In the genomic region with DNA sequence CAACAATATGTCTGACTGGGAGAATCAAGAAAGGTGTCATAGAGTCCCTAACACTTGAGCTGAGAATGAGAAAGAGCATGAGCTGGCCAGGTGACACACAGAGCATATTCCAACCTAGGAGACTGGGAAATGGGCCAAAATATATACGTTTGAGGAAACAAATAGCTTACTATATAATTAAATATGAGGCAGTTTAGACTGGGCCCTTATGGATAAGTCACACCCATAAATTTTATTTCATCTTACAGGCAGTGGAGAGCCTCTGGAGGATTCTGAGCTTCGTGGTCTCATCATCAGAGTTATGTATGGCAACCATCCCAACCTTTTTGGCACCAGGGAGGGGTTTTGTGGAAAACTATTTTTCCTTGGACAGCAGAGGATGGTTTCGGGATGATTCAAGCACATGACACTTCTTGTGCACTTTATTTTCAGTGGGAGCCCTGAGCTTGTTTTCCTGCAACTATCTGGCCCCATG, we compare ENCODE assay signal across 1 cellular context.
TF ChIP-seq lines count a peak whose summit lies in the region.

No MANE protein-coding gene starts in this region.

TF ChIP-seq in H1, 55 proteins besides CTCF, POLR2A, EP300 and RAD21:
- TF ChIP-seq CHD7 (IDR thresholded peaks at IDR 0.05; ENCODE audit: insufficient replicate concordance, low read length) (no peak), KDM5A (IDR thresholded peaks at IDR 0.05; ENCODE audit: low read length) (no peak), YY1 (IDR thresholded peaks at IDR 0.05; ENCODE audit: low read depth, low read length) (no peak), SAP30 (IDR thresholded peaks at IDR 0.05; ENCODE audit: insufficient read depth, insufficient replicate concordance, low read length) (no peak), JUND (IDR thresholded peaks at IDR 0.05; ENCODE audit: low read length) (no peak), POU5F1 (IDR thresholded peaks at IDR 0.05; ENCODE audit: low read depth, low read length) (no peak), KDM1A (IDR thresholded peaks at IDR 0.05; ENCODE audit: borderline replicate concordance, low read length) (no peak), CHD1 (IDR thresholded peaks at IDR 0.05; ENCODE audit: low read depth, low read length) (no peak), CEBPB (IDR thresholded peaks at IDR 0.05; ENCODE audit: low read depth, low read length) (no peak), SIN3A (conservative IDR thresholded peaks at IDR 0.05 in 1 of 2, IDR thresholded peaks at IDR 0.05 in 1 of 2; ENCODE audit: low read depth in 1 of 2, low read length in 2 of 2) (no peak), MAFK (IDR thresholded peaks at IDR 0.05; ENCODE audit: low read depth, low read length) (no peak)
TF ChIP-seq in H1: peak in this region for 0.
